In genomic region chr11:406796-407650, GRCh38 we compare ENCODE assay signal across 8 cellular contexts. TPM values are rescaled to one million over a fixed set of nuclear protein-coding genes. Genes with fewer than 3 reads are reported as not detected.
DNase-seq lines count a peak whose midpoint lies in the region; ATAC-seq and TF ChIP-seq lines count a peak whose summit lies in the region.

No MANE protein-coding gene starts in this region.

- H3K27me3 ChIP-seq in NT2/D1 (ENCODE audit: insufficient read depth, insufficient read length), result peaks cover 15% of the 10 kb centered on the region
- peaks cover 0 to 5% (median 0%) of the 10 kb centered on the region in 4 donors for H3K27me3 ChIP-seq in esophagus squamous epithelium

- H3K36me3 Mint-ChIP-seq in naive B cell, result no peaks in the 10 kb centered on the region
- H3K36me3 Mint-ChIP-seq in Calu3 (ENCODE audit: insufficient read depth, unreplicated experiment), result peaks cover 62% of the 10 kb centered on the region

- no peaks in the 10 kb centered on the region for H3K9me3 ChIP-seq in NT2/D1 (ENCODE audit: insufficient read depth, low read length)
- no peaks in the 10 kb centered on the region for H3K9me3 ChIP-seq in esophagus squamous epithelium

- peak; percentile 74 for ATAC-seq in GM18502 (IDR thresholded peaks at IDR 0.05; ENCODE audit: poor library complexity, unreplicated experiment)
- peak; percentile 66 for ATAC-seq in HG02973 (IDR thresholded peaks at IDR 0.05; ENCODE audit: unreplicated experiment)
- ATAC-seq in naive B cell (ENCODE audit: low read depth in 2 of 2), result peak; percentile 91 to 96

- H3K4me3 Mint-ChIP-seq in naive B cell (peak overlapping the region in 5 of 8 donors; percentile 53 to 61 (median 56)), Calu3 (ENCODE audit: low read depth, unreplicated experiment) (no peak overlapping the region)

- peak; percentile 58 for DNase-seq in NT2/D1 (ENCODE audit: low read depth, low spot score)
- peak; percentile 82 for DNase-seq in activated T-cell treated with anti-CD3 and anti-CD28 coated beads for 24 hours (ENCODE audit: low read depth)
- DNase-seq in esophagus squamous epithelium (lab: John Stamatoyannopoulos, UW), result no peak
- peak; percentile 83 for DNase-seq in naive B cell
- DNase-seq in stimulated activated naive CD4-positive, alpha-beta T cell (lab: John Stamatoyannopoulos, UW), result peak; percentile 88 to 94 (median 90)
- no peak for DNase-seq in Calu3

- peak in 2 of 4 donors; percentile 15 to 39 for TF ChIP-seq POLR2A in esophagus squamous epithelium (IDR thresholded peaks at IDR 0.05)

- peak overlapping the region; percentile 77 to 91 (median 88) for H3K27ac ChIP-seq in esophagus squamous epithelium

- H3K4me3 ChIP-seq in NT2/D1 (ENCODE audit: insufficient read length, low read depth), result peak overlapping the region; percentile 57
- peak overlapping the region; percentile 34 to 85 (median 49) for H3K4me3 ChIP-seq in esophagus squamous epithelium

- H3K4me1 Mint-ChIP-seq in naive B cell (peaks cover 1 to 7% (median 6%) of the 10 kb centered on the region in 3 donors), Calu3 (ENCODE audit: low read depth, unreplicated experiment) (no peaks in the 10 kb centered on the region)

- H3K4me1 ChIP-seq in NT2/D1 (ENCODE audit: insufficient read depth, insufficient read length) (peaks cover 20% of the 10 kb centered on the region), esophagus squamous epithelium (peaks cover 15 to 49% (median 16%) of the 10 kb centered on the region in 3 donors)

- TF ChIP-seq CTCF in esophagus squamous epithelium (IDR thresholded peaks at IDR 0.05) (peak in 5 of 6 experiments; percentile 24 to 49 (median 35)), Calu3 (IDR thresholded peaks at IDR 0.05; ENCODE audit: unreplicated experiment) (no peak)

- intact Hi-C loops in esophagus squamous epithelium (cut with DNase I) (no loop called here), Calu3 (cut with micrococcal nuclease; ENCODE audit: unreplicated experiment) (no loop called here)

- H3K27ac Mint-ChIP-seq in naive B cell (peak overlapping the region in 2 of 6 donors; percentile 49 to 78), Calu3 (ENCODE audit: unreplicated experiment) (no peak overlapping the region)

- H3K36me3 ChIP-seq in NT2/D1 (ENCODE audit: insufficient read depth, insufficient read length, low read length), result no peaks in the 10 kb centered on the region
- H3K36me3 ChIP-seq in esophagus squamous epithelium, result peaks cover 0 to 34% (median 12%) of the 10 kb centered on the region in 3 donors

- WGBS in esophagus squamous epithelium, 2 donors, result no CpG with 5 or more reads among the region's 91 CpGs

- CTCF ChIA-PET in Calu3 (lab: Charles Lee), result interaction anchor here (0.5 to 1.3 kb wide), 2 partner anchors 41 to 144 kb away, joined by 3 read pairs; no protein-coding TSS in a partner anchor

- H3K9me3 Mint-ChIP-seq in naive B cell (no peaks in the 10 kb centered on the region), Calu3 (ENCODE audit: low read depth, unreplicated experiment) (no peaks in the 10 kb centered on the region)

- peak overlapping the region; percentile 82 for H3K9ac ChIP-seq in NT2/D1 (ENCODE audit: insufficient read length, low read depth)

- H3K27me3 Mint-ChIP-seq in naive B cell (peaks cover 0 to 20% (median 0%) of the 10 kb centered on the region in 3 donors), Calu3 (ENCODE audit: unreplicated experiment) (no peaks in the 10 kb centered on the region)

- no TSS peak for BruUV-seq in Calu3 (replicated peaks; lab: Mats Ljungman, UMichigan)

RNA-seq across cellular contexts. Expression of gene SIGIRR, which starts 7.8 kb away (rescaled TPM):
- total RNA-seq in esophagus squamous epithelium, result 10 to 100 TPM; 15.5 to 35.1 (median 16.1) TPM
- 10 to 100 TPM; 30.4 to 72.0 (median 53.5) TPM for polyA plus RNA-seq in naive B cell (ENCODE audit: low read depth in 6 of 6)
- 76.3 and 83.6 TPM in 2 replicates for total RNA-seq in Calu3 (2022)

RNA-seq across cellular contexts. Expression of gene PKP3, which starts 13.0 kb away (rescaled TPM):
- total RNA-seq in esophagus squamous epithelium (1,000 to 10,000 TPM in 1 of 4 donors, 100 to 1,000 TPM in 3; 314 to 1,016 (median 520) TPM), Calu3 (2022) (128 and 154 TPM in 2 replicates)
- polyA plus RNA-seq in naive B cell (ENCODE audit: low read depth in 6 of 6), result under 1 TPM in 2 of 6 donors, not detected in 4; 0.09 to 0.13 TPM

RNA-seq across cellular contexts. Expression of gene ANO9, which starts 34.8 kb away (rescaled TPM):
- total RNA-seq in esophagus squamous epithelium (10 to 100 TPM; 11.0 to 22.1 (median 16.2) TPM), Calu3 (2022) (27.2 and 32.2 TPM in 2 replicates)
- 1 to 10 TPM in 5 of 6 donors, not detected in 1; 1.9 to 4.5 (median 3.4) TPM for polyA plus RNA-seq in naive B cell (ENCODE audit: low read depth in 6 of 6)

RNA-seq across cellular contexts. Expression of gene B4GALNT4, which starts 37.7 kb away (rescaled TPM):
- 1 to 10 TPM in 3 of 4 donors, under 1 TPM in 1; 0.97 to 7.9 (median 3.3) TPM for total RNA-seq in esophagus squamous epithelium
- not detected for polyA plus RNA-seq in naive B cell (ENCODE audit: low read depth in 6 of 6)
- total RNA-seq in Calu3 (2022), result 1.9 and 4.6 TPM in 2 replicates

RNA-seq across cellular contexts. Expression of gene PTDSS2, which starts 43.1 kb away (rescaled TPM):
- total RNA-seq in esophagus squamous epithelium (10 to 100 TPM; 15.8 to 34.3 (median 22.8) TPM), Calu3 (2022) (25.1 and 30.4 TPM in 2 replicates)
- polyA plus RNA-seq in naive B cell (ENCODE audit: low read depth in 6 of 6), result 10 to 100 TPM in 4 of 6 donors, 1 to 10 TPM in 2; 5.5 to 12.3 (median 10.3) TPM

Comparison
In these comparisons a context has a peak if more than half of its experiments do, and no peak if none do; other contexts are left out.
1. DNase-seq: peak in NT2/D1 (single experiment), activated T-cell treated with anti-CD3 and anti-CD28 coated beads for 24 hours (single experiment), naive B cell (single experiment) and stimulated activated naive CD4-positive, alpha-beta T cell (6 of 6); none in esophagus squamous epithelium (single experiment) and Calu3 (single experiment).
2. Peak in every context shown above with its lines, with median percentiles within 50 percentile points of each other: ATAC-seq.